Comparison of ENCODE assay signal across 1 cellular context in genomic region chr17:42368797-42369561, GRCh38. TPM values are rescaled to one million over a fixed set of nuclear protein-coding genes. Genes with fewer than 3 reads are reported as not detected.
"Had no signal": no experiment of that assay in that cellular context is flagged by ENCODE, and none has a peak within 500 bp of the region (broad histone marks: within the 10 kb centered on the region; RNA-seq: fewer than 3 reads in every experiment).

No MANE protein-coding gene starts in this region.

RNA-seq across cellular contexts. Expression of gene CAVIN1, which starts 54.1 kb away (rescaled TPM):
- total RNA-seq: naive thymus-derived CD8-positive, alpha-beta T cell had no signal
